ENCODE assay signal across 1 cellular context in the genomic region with DNA sequence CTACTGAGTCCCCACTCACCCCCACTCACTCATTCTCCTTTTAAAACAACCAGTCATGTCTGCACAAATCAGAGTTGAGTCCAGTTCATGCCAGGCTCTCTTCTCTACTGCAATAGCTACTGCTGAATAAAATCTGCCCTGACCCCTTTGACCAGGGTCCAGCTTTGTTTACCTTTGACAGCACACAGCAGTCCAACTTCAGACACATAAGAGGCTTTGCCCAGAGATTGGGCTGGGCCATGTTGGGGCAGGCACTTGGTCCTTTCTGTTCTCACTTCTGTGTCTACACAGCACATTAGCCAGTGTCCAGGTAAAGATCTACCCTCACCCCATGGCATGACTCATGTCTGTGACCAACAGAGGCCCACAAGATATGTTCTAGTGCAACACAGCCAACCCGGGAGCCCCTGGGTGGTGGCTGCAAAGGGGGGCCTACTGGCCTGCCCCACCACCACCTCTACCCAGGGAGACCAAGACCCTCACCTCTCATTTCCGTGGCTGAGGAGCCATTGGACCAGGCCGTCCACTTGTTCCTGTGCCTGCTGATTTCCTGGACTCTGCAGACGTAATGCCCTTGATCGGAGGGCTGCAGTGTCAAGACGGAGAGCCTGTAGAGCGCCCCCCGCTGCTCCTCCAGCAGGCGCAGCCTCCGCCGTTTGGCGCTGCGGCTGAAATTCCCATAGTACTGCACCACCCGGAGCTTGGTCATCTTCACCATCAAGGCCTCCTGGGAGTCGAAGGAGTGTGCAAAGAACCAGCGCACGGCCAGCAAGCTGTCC.
TF ChIP-seq lines count a peak whose summit lies in the region.

No MANE protein-coding gene starts in this region.

TF ChIP-seq in K562, 482 proteins besides CTCF, POLR2A, EP300 and RAD21:
- TF ChIP-seq KLF16 (IDR thresholded peaks at IDR 0.05), result no peak
- peak; percentile 73 for TF ChIP-seq ZBTB33 (CRISPR knock-in tag; IDR thresholded peaks at IDR 0.05)
- no peak for TF ChIP-seq CCNT2 (IDR thresholded peaks at IDR 0.05; ENCODE audit: borderline replicate concordance, extremely low read depth, insufficient read length, low read depth, low read length)
